Comparison of ENCODE assay signal across 1 cellular context in genomic region chr12:106246891-106247730, GRCh38.
TF ChIP-seq lines count a peak whose summit lies in the region.

No MANE protein-coding gene starts in this region.

TF ChIP-seq in HepG2, 621 proteins besides CTCF, POLR2A, EP300 and RAD21 (continued from another document):
- TF ChIP-seq, protein P1, sequence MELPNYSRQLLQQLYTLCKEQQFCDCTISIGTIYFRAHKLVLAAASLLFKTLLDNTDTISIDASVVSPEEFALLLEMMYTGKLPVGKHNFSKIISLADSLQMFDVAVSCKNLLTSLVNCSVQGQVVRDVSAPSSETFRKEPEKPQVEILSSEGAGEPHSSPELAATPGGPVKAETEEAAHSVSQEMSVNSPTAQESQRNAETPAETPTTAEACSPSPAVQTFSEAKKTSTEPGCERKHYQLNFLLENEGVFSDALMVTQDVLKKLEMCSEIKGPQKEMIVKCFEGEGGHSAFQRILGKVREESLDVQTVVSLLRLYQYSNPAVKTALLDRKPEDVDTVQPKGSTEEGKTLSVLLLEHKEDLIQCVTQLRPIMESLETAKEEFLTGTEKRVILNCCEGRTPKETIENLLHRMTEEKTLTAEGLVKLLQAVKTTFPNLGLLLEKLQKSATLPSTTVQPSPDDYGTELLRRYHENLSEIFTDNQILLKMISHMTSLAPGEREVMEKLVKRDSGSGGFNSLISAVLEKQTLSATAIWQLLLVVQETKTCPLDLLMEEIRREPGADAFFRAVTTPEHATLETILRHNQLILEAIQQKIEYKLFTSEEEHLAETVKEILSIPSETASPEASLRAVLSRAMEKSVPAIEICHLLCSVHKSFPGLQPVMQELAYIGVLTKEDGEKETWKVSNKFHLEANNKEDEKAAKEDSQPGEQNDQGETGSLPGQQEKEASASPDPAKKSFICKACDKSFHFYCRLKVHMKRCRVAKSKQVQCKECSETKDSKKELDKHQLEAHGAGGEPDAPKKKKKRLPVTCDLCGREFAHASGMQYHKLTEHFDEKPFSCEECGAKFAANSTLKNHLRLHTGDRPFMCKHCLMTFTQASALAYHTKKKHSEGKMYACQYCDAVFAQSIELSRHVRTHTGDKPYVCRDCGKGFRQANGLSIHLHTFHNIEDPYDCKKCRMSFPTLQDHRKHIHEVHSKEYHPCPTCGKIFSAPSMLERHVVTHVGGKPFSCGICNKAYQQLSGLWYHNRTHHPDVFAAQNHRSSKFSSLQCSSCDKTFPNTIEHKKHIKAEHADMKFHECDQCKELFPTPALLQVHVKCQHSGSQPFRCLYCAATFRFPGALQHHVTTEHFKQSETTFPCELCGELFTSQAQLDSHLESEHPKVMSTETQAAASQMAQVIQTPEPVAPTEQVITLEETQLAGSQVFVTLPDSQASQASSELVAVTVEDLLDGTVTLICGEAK (IDR thresholded peaks at IDR 0.05) = no peak
- TF ChIP-seq, protein P1 (CRISPR knock-in tag; IDR thresholded peaks at IDR 0.05) = peak; percentile 20; the same call in 1 of the 2 replicates
- TF ChIP-seq, protein P2, sequence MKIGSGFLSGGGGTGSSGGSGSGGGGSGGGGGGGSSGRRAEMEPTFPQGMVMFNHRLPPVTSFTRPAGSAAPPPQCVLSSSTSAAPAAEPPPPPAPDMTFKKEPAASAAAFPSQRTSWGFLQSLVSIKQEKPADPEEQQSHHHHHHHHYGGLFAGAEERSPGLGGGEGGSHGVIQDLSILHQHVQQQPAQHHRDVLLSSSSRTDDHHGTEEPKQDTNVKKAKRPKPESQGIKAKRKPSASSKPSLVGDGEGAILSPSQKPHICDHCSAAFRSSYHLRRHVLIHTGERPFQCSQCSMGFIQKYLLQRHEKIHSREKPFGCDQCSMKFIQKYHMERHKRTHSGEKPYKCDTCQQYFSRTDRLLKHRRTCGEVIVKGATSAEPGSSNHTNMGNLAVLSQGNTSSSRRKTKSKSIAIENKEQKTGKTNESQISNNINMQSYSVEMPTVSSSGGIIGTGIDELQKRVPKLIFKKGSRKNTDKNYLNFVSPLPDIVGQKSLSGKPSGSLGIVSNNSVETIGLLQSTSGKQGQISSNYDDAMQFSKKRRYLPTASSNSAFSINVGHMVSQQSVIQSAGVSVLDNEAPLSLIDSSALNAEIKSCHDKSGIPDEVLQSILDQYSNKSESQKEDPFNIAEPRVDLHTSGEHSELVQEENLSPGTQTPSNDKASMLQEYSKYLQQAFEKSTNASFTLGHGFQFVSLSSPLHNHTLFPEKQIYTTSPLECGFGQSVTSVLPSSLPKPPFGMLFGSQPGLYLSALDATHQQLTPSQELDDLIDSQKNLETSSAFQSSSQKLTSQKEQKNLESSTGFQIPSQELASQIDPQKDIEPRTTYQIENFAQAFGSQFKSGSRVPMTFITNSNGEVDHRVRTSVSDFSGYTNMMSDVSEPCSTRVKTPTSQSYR (CRISPR knock-in tag; IDR thresholded peaks at IDR 0.05; ENCODE audit: borderline replicate concordance) = no peak
- TF ChIP-seq ZNF772 (CRISPR knock-in tag; IDR thresholded peaks at IDR 0.05) = peak; percentile 0; the same call in 1 of the 2 replicates
- 0 out of 2 replicates have a peak, but pooled peaks have one; percentile 34 for TF ChIP-seq MTERF4 (CRISPR knock-in tag; IDR thresholded peaks at IDR 0.05)
- peak; percentile 61; the same call in 1 of the 2 replicates for TF ChIP-seq SNAI1 (CRISPR knock-in tag; IDR thresholded peaks at IDR 0.05; ENCODE audit: borderline replicate concordance)
- no peak for TF ChIP-seq ZBTB33 (CRISPR knock-in tag; IDR thresholded peaks at IDR 0.05)
- 0 out of 2 replicates have a peak, but pooled peaks have one; percentile 53 for TF ChIP-seq ZNF879 (CRISPR knock-in tag; IDR thresholded peaks at IDR 0.05)
- no peak for TF ChIP-seq NFIB (CRISPR knock-in tag; IDR thresholded peaks at IDR 0.05; ENCODE audit: borderline replicate concordance)
- no peak for TF ChIP-seq ELF3 (CRISPR knock-in tag; IDR thresholded peaks at IDR 0.05)
- TF ChIP-seq HMGA1 (CRISPR knock-in tag; conservative IDR thresholded peaks at IDR 0.05) = no peak
TF ChIP-seq in HepG2: peak in this region for 63.
